ENCODE assay signal across 8 cellular contexts in the genomic region with DNA sequence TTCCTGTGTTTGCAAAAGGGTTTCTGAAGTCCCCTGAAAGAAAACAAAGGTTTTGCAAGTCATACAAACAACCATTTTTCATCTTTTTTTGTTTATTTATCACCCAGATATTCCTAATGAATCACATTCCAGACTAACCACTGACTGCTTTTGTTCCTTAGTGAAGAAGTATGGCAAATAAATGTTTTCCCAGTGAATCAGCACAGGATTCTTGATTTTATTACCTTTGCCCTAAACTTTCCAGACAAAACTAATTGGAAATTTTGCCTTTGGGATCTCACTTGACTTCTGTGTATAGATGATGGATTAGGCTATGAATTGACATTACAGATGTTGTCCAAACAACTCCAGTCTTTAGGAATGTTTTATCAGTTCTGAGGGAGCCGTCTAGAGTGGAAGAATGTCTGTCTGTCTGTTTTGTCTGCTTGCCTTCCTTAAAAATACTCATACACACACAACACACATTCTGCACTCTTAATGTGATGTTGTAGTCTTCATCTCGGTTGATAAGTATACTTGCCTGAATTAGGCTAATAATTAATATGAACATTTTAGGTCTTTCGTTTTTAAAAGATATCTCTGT. TPM values are rescaled to one million over a fixed set of nuclear protein-coding genes. Genes with fewer than 3 reads are reported as not detected.
A peak's percentile ranks its signal among the peaks of the same experiment; 100 is the strongest.
DNase-seq lines count a peak whose midpoint lies in the region; ATAC-seq and TF ChIP-seq lines count a peak whose summit lies in the region.

No MANE protein-coding gene starts in this region.

- H3K4ac ChIP-seq in IMR-90 (ENCODE audit: low read depth, low read length) = peak overlapping the region; percentile 33; the same call in 1 of the 2 replicates

- H4K8ac ChIP-seq in IMR-90 (ENCODE audit: low read depth in 2 of 2, low read length in 2 of 2) = peak overlapping the region; percentile 10 to 27

- TF ChIP-seq RAD21 in IMR-90 (IDR thresholded peaks at IDR 0.05; ENCODE audit: low read length) = no peak

- H2AK9ac ChIP-seq in IMR-90 (replicated peaks; ENCODE audit: low read depth, low read length, poor library complexity) = no peak overlapping the region

- ATAC-seq in IMR-90 (ENCODE audit: low read depth) (peak; percentile 18), GM19467 (IDR thresholded peaks at IDR 0.05; ENCODE audit: unreplicated experiment) (no peak)

- H3K4me2 ChIP-seq in IMR-90 (ENCODE audit: low read depth, low read length) = peak overlapping the region; percentile 91; the same call in 1 of the 2 replicates

- peak overlapping the region; percentile 93 for H2BK5ac ChIP-seq in IMR-90 (ENCODE audit: low read depth, low read length, poor library complexity, severe bottlenecking)

- H2BK15ac ChIP-seq in IMR-90 (ENCODE audit: low read depth, low read length) = peak overlapping the region; percentile 16; the same call in 2 of the 3 replicates

- H3K9me3 ChIP-seq in IMR-90 (ENCODE audit: control insufficient read depth, insufficient read depth, low read length) (no peaks in the 10 kb centered on the region), breast epithelium (no peaks in the 10 kb centered on the region), muscle layer of colon (ENCODE audit: low read length) (no peaks in the 10 kb centered on the region)

- H3K27ac ChIP-seq in IMR-90 (ENCODE audit: insufficient read depth, low read length) (peak overlapping the region; percentile 99), breast epithelium (peak overlapping the region; percentile 76 to 84), muscle layer of colon (ENCODE audit: low read depth, low read length) (peak overlapping the region; percentile 59)

- in situ Hi-C loops in IMR-90 (cut with MboI; ENCODE audit: low sequenced_read_pairs) = no loop called here

- dilution Hi-C loops in IMR-90 (cut with HindIII; ENCODE audit: low sequenced_read_pairs, unreplicated experiment) = no loop called here

- peaks cover 6% of the 10 kb centered on the region; the same call in 1 of the 2 replicates for H3K9me1 ChIP-seq in IMR-90 (ENCODE audit: insufficient read depth, low read length)

- peak; percentile 97 for DNase-seq in AG10803 (ENCODE audit: low read depth)
- DNase-seq in IMR-90 = peak; percentile 74
- DNase-seq in breast epithelium (ENCODE audit: low spot score in 2 of 2) = no peak
- no peak for DNase-seq in NCI-H187 (lab: John Stamatoyannopoulos, UW)
- DNase-seq in retina = no peak
- DNase-seq in effector CD4-positive, alpha-beta T cell = no peak

- intact Hi-C loops in IMR-90 (cut with micrococcal nuclease) (no loop called here), breast epithelium (cut with DNase I; ENCODE audit: low total_unique reads) (no loop called here)

- H3K27me3 ChIP-seq in IMR-90 (ENCODE audit: control insufficient read depth, insufficient read depth, low read length) (no peaks in the 10 kb centered on the region), breast epithelium (no peaks in the 10 kb centered on the region), muscle layer of colon (ENCODE audit: control insufficient read depth in 1 of 2, insufficient read depth in 2 of 2, low read length in 2 of 2) (no peaks in the 10 kb centered on the region)

- no peak overlapping the region; the same call in 1 of the 2 replicates for H2AK5ac ChIP-seq in IMR-90 (ENCODE audit: low read depth, low read length)

- no peak overlapping the region; the same call in 1 of the 2 replicates for H2BK20ac ChIP-seq in IMR-90 (ENCODE audit: low read depth, low read length)

- H3K4me1 ChIP-seq in IMR-90 (ENCODE audit: control insufficient read depth, insufficient read depth, low read length) (peaks cover 15% of the 10 kb centered on the region), breast epithelium (peaks cover 0 to 14% of the 10 kb centered on the region in 2 donors), muscle layer of colon (ENCODE audit: insufficient read depth, low read length) (peaks cover 19% of the 10 kb centered on the region)

- peak overlapping the region; percentile 57 for H3K9ac ChIP-seq in IMR-90 (ENCODE audit: low read depth, low read length)
- no peak overlapping the region for H3K9ac ChIP-seq in muscle layer of colon (ENCODE audit: low read length)

- H4K91ac ChIP-seq in IMR-90 (ENCODE audit: insufficient read depth, low read depth, low read length) = 0 out of 2 replicates have a peak overlapping the region, but pooled peaks have one; percentile 2

- TF ChIP-seq POLR2A in IMR-90 (IDR thresholded peaks at IDR 0.05; ENCODE audit: low read depth, low read length) = no peak
- no peak for TF ChIP-seq POLR2A in breast epithelium (IDR thresholded peaks at IDR 0.05)

- CTCF ChIA-PET in IMR-90 (lab: Yijun Ruan, JAX) = no interaction called here

- peak overlapping the region; percentile 72 for H4K5ac ChIP-seq in IMR-90 (ENCODE audit: low read depth, low read length)

- H4K20me1 ChIP-seq in IMR-90 (ENCODE audit: insufficient read depth, low read length) = no peaks in the 10 kb centered on the region

- peak overlapping the region; percentile 2; the same call in 1 of the 2 replicates for H3K23ac ChIP-seq in IMR-90 (ENCODE audit: low read depth, low read length)

- POLR2A ChIA-PET in IMR-90 (lab: Charles Lee; ENCODE audit: unreplicated experiment) = interaction anchor here (4.3 kb wide), 1 partner anchor 83 kb away, joined by 87 read pairs; no protein-coding TSS in a partner anchor

- H3K36me3 ChIP-seq in IMR-90 (ENCODE audit: control insufficient read depth, insufficient read depth, low read length) (no peaks in the 10 kb centered on the region; the same call in 1 of the 2 replicates), breast epithelium (no peaks in the 10 kb centered on the region), muscle layer of colon (ENCODE audit: insufficient read depth, low read length) (peaks cover 4% of the 10 kb centered on the region)

- no peak overlapping the region for H3K4me3 ChIP-seq in AG10803 (ENCODE audit: low read length)
- no peak overlapping the region for H3K4me3 ChIP-seq in IMR-90 (ENCODE audit: insufficient read depth, low read depth, low read length)
- peak overlapping the region in 1 of 3 donors; percentile 4 for H3K4me3 ChIP-seq in breast epithelium
- no peak overlapping the region for H3K4me3 ChIP-seq in muscle layer of colon (ENCODE audit: low read depth in 1 of 2, low read length in 2 of 2)

- no peak overlapping the region for H2AFZ ChIP-seq in IMR-90 (replicated peaks; ENCODE audit: low read length, poor library complexity)

- BruUV-seq in IMR-90 (replicated peaks; lab: Mats Ljungman, UMichigan) = no TSS peak

- WGBS in IMR-90 (ENCODE audit: extremely low coverage in 2 of 2, insufficient read length in 1 of 2), 2 experiments = no CpG with 5 or more reads among the region's 3 CpGs

- peak overlapping the region; percentile 87 for H2BK120ac ChIP-seq in IMR-90 (ENCODE audit: low read depth, low read length)

- H3K56ac ChIP-seq in IMR-90 (ENCODE audit: extremely low read depth, insufficient read depth, low read length) = peak overlapping the region; percentile 56

- H3K18ac ChIP-seq in IMR-90 (ENCODE audit: low read depth, low read length) = peak overlapping the region; percentile 98

- peak overlapping the region; percentile 2; the same call in 1 of the 2 replicates for H3K14ac ChIP-seq in IMR-90 (replicated peaks; ENCODE audit: low read depth, low read length)

- TF ChIP-seq CTCF in AG10803 (conservative IDR thresholded peaks at IDR 0.05; ENCODE audit: low read length) = no peak
- no peak for TF ChIP-seq CTCF in IMR-90 (conservative IDR thresholded peaks at IDR 0.05; ENCODE audit: low read depth, low read length)
- no peak for TF ChIP-seq CTCF in breast epithelium (IDR thresholded peaks at IDR 0.05)

- H3K79me1 ChIP-seq in IMR-90 (ENCODE audit: low read depth in 1 of 2, low read length in 2 of 2) = peaks cover 10 to 40% of the 10 kb centered on the region in 2 experiments

TF ChIP-seq in IMR-90, 13 proteins besides CTCF, POLR2A, EP300 and RAD21 (continues in another document):
- TF ChIP-seq SMC3 (IDR thresholded peaks at IDR 0.05; ENCODE audit: low read depth, low read length) = no peak
- TF ChIP-seq NFE2L2 (IDR thresholded peaks at IDR 0.05; ENCODE audit: low read depth, low read length) = 0 out of 2 replicates have a peak, but pooled peaks have one; percentile 24
- no peak for TF ChIP-seq MAFK (IDR thresholded peaks at IDR 0.05; ENCODE audit: low read depth, low read length)
- no peak for TF ChIP-seq RCOR1 (IDR thresholded peaks at IDR 0.05; ENCODE audit: insufficient replicate concordance, low read length)
- TF ChIP-seq BHLHE40 (IDR thresholded peaks at IDR 0.05; ENCODE audit: low read depth, low read length) = 0 out of 2 replicates have a peak, but pooled peaks have one; percentile 4
- no peak for TF ChIP-seq MXI1 (IDR thresholded peaks at IDR 0.05; ENCODE audit: borderline replicate concordance, low read depth, low read length)
- TF ChIP-seq CHD1 (IDR thresholded peaks at IDR 0.05; ENCODE audit: low read depth, low read length) = no peak
- TF ChIP-seq, protein P1, sequence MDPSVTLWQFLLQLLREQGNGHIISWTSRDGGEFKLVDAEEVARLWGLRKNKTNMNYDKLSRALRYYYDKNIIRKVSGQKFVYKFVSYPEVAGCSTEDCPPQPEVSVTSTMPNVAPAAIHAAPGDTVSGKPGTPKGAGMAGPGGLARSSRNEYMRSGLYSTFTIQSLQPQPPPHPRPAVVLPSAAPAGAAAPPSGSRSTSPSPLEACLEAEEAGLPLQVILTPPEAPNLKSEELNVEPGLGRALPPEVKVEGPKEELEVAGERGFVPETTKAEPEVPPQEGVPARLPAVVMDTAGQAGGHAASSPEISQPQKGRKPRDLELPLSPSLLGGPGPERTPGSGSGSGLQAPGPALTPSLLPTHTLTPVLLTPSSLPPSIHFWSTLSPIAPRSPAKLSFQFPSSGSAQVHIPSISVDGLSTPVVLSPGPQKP (IDR thresholded peaks at IDR 0.05; ENCODE audit: borderline replicate concordance, low read depth, low read length) = no peak
- TF ChIP-seq FOS (IDR thresholded peaks at IDR 0.05; ENCODE audit: low read depth, low read length) = 0 out of 2 replicates have a peak, but pooled peaks have one; percentile 45
- TF ChIP-seq MAZ (IDR thresholded peaks at IDR 0.05; ENCODE audit: borderline replicate concordance, low read depth, low read length) = no peak
- no peak for TF ChIP-seq CEBPB (IDR thresholded peaks at IDR 0.05; ENCODE audit: low read depth, low read length)

RNA-seq across cellular contexts. Expression of a gene that starts 48.9 kb away (rescaled TPM):
- total RNA-seq in IMR-90 (2012; rRNA removed) (197 and 272 TPM in 2 replicates), breast epithelium (100 to 1,000 TPM; 142 to 636 (median 489) TPM)
- polyA plus RNA-seq in IMR-90 (2012; rRNA removed) = 59.9 and 89.8 TPM in 2 replicates
- 9.5 and 20.9 TPM in 2 replicates for polyA plus RNA-seq in IMR-90 (2012; cell fraction: cytosol; rRNA removed)
- polyA plus RNA-seq in IMR-90 (2012; cell fraction: nucleus; rRNA removed; ENCODE audit: low replicate concordance) = 28.0 and 437 TPM in 2 replicates

RNA-seq across cellular contexts. Expression of a gene that starts 49.1 kb away (rescaled TPM):
- total RNA-seq in IMR-90 (2012; rRNA removed) (24.9 and 41.7 TPM in 2 replicates), breast epithelium (10 to 100 TPM; 21.0 to 27.7 (median 26.5) TPM)
- 45.7 and 49.7 TPM in 2 replicates for polyA plus RNA-seq in IMR-90 (2012; rRNA removed)
- 16.5 and 31.5 TPM in 2 replicates for polyA plus RNA-seq in IMR-90 (2012; cell fraction: cytosol; rRNA removed)
- 4.6 and 33.1 TPM in 2 replicates for polyA plus RNA-seq in IMR-90 (2012; cell fraction: nucleus; rRNA removed; ENCODE audit: low replicate concordance)

Comparison
In these comparisons a context has a peak if more than half of its experiments do, and no peak if none do; other contexts are left out.
1. DNase-seq: peak in AG10803 (single experiment) and IMR-90 (single experiment); none in breast epithelium (0 of 2), NCI-H187 (0 of 2), retina (single experiment) and effector CD4-positive, alpha-beta T cell (single experiment).
2. Peak in every context shown above with its lines, with median percentiles within 50 percentile points of each other: H3K27ac ChIP-seq.